1 cellular context compared by ENCODE assay signal in the genomic region with DNA sequence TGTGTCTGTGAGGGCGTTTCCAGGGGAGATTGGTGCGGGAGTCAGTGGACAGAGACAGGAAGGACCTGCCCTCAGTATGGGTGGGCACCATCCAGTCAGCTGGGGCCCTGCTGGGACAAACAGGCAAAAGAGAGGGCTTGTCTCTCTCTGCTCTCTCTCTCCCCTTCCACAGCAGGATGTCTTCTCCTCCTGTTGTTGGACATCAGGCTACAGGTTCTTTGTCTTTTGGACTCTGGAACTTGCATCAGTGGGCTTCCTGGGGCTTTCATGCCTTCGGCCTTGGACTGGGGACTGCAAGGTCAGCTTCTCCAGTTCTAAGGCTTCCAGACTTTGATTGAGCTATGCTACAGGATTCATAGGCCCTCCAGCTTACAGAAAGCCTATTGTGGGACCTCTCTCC.
TF ChIP-seq lines count a peak whose summit lies in the region.

No MANE protein-coding gene starts in this region.

TF ChIP-seq in HepG2, 621 proteins besides CTCF, POLR2A, EP300 and RAD21 (continued from another document and continues in another):
- TF ChIP-seq, protein P1, sequence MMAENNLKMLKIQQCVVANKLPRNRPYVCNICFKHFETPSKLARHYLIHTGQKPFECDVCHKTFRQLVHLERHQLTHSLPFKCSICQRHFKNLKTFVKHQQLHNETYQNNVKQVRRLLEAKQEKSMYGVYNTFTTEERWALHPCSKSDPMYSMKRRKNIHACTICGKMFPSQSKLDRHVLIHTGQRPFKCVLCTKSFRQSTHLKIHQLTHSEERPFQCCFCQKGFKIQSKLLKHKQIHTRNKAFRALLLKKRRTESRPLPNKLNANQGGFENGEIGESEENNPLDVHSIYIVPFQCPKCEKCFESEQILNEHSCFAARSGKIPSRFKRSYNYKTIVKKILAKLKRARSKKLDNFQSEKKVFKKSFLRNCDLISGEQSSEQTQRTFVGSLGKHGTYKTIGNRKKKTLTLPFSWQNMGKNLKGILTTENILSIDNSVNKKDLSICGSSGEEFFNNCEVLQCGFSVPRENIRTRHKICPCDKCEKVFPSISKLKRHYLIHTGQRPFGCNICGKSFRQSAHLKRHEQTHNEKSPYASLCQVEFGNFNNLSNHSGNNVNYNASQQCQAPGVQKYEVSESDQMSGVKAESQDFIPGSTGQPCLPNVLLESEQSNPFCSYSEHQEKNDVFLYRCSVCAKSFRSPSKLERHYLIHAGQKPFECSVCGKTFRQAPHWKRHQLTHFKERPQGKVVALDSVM (CRISPR knock-in tag; IDR thresholded peaks at IDR 0.05), result no peak
- no peak for TF ChIP-seq BHLHE40 (IDR thresholded peaks at IDR 0.05; ENCODE audit: low read length)
- TF ChIP-seq, protein P2, sequence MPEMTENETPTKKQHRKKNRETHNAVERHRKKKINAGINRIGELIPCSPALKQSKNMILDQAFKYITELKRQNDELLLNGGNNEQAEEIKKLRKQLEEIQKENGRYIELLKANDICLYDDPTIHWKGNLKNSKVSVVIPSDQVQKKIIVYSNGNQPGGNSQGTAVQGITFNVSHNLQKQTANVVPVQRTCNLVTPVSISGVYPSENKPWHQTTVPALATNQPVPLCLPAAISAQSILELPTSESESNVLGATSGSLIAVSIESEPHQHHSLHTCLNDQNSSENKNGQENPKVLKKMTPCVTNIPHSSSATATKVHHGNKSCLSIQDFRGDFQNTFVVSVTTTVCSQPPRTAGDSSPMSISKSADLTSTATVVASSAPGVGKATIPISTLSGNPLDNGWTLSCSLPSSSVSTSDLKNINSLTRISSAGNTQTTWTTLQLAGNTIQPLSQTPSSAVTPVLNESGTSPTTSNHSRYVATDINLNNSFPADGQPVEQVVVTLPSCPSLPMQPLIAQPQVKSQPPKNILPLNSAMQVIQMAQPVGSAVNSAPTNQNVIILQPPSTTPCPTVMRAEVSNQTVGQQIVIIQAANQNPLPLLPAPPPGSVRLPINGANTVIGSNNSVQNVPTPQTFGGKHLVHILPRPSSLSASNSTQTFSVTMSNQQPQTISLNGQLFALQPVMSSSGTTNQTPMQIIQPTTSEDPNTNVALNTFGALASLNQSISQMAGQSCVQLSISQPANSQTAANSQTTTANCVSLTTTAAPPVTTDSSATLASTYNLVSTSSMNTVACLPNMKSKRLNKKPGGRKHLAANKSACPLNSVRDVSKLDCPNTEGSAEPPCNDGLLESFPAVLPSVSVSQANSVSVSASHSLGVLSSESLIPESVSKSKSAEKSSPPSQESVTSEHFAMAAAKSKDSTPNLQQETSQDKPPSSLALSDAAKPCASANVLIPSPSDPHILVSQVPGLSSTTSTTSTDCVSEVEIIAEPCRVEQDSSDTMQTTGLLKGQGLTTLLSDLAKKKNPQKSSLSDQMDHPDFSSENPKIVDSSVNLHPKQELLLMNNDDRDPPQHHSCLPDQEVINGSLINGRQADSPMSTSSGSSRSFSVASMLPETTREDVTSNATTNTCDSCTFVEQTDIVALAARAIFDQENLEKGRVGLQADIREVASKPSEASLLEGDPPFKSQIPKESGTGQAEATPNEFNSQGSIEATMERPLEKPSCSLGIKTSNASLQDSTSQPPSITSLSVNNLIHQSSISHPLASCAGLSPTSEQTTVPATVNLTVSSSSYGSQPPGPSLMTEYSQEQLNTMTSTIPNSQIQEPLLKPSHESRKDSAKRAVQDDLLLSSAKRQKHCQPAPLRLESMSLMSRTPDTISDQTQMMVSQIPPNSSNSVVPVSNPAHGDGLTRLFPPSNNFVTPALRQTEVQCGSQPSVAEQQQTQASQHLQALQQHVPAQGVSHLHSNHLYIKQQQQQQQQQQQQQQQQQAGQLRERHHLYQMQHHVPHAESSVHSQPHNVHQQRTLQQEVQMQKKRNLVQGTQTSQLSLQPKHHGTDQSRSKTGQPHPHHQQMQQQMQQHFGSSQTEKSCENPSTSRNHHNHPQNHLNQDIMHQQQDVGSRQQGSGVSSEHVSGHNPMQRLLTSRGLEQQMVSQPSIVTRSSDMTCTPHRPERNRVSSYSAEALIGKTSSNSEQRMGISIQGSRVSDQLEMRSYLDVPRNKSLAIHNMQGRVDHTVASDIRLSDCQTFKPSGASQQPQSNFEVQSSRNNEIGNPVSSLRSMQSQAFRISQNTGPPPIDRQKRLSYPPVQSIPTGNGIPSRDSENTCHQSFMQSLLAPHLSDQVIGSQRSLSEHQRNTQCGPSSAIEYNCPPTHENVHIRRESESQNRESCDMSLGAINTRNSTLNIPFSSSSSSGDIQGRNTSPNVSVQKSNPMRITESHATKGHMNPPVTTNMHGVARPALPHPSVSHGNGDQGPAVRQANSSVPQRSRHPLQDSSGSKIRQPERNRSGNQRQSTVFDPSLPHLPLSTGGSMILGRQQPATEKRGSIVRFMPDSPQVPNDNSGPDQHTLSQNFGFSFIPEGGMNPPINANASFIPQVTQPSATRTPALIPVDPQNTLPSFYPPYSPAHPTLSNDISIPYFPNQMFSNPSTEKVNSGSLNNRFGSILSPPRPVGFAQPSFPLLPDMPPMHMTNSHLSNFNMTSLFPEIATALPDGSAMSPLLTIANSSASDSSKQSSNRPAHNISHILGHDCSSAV (CRISPR knock-in tag; IDR thresholded peaks at IDR 0.05; ENCODE audit: borderline replicate concordance), result no peak
- no peak for TF ChIP-seq ZNF30 (CRISPR knock-in tag; IDR thresholded peaks at IDR 0.05)
- no peak for TF ChIP-seq HMGA1 (CRISPR knock-in tag; conservative IDR thresholded peaks at IDR 0.05)
- TF ChIP-seq ZNF782 (CRISPR knock-in tag; IDR thresholded peaks at IDR 0.05; ENCODE audit: borderline replicate concordance), result no peak
- TF ChIP-seq ZNF749 (CRISPR knock-in tag; IDR thresholded peaks at IDR 0.05; ENCODE audit: borderline replicate concordance), result no peak
- peak; percentile 46; the same call in 1 of the 2 replicates for TF ChIP-seq TBX2 (CRISPR knock-in tag; IDR thresholded peaks at IDR 0.05; ENCODE audit: borderline replicate concordance)
- TF ChIP-seq, protein P3, sequence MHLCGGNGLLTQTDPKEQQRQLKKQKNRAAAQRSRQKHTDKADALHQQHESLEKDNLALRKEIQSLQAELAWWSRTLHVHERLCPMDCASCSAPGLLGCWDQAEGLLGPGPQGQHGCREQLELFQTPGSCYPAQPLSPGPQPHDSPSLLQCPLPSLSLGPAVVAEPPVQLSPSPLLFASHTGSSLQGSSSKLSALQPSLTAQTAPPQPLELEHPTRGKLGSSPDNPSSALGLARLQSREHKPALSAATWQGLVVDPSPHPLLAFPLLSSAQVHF (CRISPR knock-in tag; IDR thresholded peaks at IDR 0.05), result no peak
- no peak; the same call in 1 of the 2 replicates for TF ChIP-seq CHD4 (IDR thresholded peaks at IDR 0.05; ENCODE audit: borderline replicate concordance, low read length)
- no peak for TF ChIP-seq MBNL3 (CRISPR knock-in tag; conservative IDR thresholded peaks at IDR 0.05)
- TF ChIP-seq, protein P4, sequence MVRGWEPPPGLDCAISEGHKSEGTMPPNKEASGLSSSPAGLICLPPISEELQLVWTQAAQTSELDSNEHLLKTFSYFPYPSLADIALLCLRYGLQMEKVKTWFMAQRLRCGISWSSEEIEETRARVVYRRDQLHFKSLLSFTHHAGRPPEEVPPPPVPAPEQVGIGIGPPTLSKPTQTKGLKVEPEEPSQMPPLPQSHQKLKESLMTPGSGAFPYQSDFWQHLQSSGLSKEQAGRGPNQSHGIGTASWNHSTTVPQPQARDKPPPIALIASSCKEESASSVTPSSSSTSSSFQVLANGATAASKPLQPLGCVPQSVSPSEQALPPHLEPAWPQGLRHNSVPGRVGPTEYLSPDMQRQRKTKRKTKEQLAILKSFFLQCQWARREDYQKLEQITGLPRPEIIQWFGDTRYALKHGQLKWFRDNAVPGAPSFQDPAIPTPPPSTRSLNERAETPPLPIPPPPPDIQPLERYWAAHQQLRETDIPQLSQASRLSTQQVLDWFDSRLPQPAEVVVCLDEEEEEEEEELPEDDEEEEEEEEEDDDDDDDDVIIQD (CRISPR knock-in tag; IDR thresholded peaks at IDR 0.05; ENCODE audit: low read depth), result peak; percentile 75; the same call in 1 of the 2 replicates
- TF ChIP-seq, protein P5, sequence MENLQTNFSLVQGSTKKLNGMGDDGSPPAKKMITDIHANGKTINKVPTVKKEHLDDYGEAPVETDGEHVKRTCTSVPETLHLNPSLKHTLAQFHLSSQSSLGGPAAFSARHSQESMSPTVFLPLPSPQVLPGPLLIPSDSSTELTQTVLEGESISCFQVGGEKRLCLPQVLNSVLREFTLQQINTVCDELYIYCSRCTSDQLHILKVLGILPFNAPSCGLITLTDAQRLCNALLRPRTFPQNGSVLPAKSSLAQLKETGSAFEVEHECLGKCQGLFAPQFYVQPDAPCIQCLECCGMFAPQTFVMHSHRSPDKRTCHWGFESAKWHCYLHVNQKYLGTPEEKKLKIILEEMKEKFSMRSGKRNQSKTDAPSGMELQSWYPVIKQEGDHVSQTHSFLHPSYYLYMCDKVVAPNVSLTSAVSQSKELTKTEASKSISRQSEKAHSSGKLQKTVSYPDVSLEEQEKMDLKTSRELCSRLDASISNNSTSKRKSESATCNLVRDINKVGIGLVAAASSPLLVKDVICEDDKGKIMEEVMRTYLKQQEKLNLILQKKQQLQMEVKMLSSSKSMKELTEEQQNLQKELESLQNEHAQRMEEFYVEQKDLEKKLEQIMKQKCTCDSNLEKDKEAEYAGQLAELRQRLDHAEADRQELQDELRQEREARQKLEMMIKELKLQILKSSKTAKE (CRISPR knock-in tag; IDR thresholded peaks at IDR 0.05; ENCODE audit: borderline replicate concordance), result peak; percentile 62; the same call in 1 of the 2 replicates
- TF ChIP-seq MTA1 (CRISPR knock-in tag; IDR thresholded peaks at IDR 0.05; ENCODE audit: borderline replicate concordance), result peak; percentile 74; the same call in 1 of the 2 replicates
- no peak; the same call in 1 of the 2 replicates for TF ChIP-seq KDM5B (CRISPR knock-in tag; IDR thresholded peaks at IDR 0.05; ENCODE audit: borderline replicate concordance)
- no peak for TF ChIP-seq NFYB (CRISPR knock-in tag; IDR thresholded peaks at IDR 0.05)
- 0 out of 2 replicates have a peak, but pooled peaks have one; percentile 37 for TF ChIP-seq ZNF501 (CRISPR knock-in tag; IDR thresholded peaks at IDR 0.05)
- peak; percentile 89 for TF ChIP-seq HDAC2 (CRISPR knock-in tag; IDR thresholded peaks at IDR 0.05)
- TF ChIP-seq FLYWCH1 (CRISPR knock-in tag; IDR thresholded peaks at IDR 0.05), result no peak
- TF ChIP-seq ZNF816 (CRISPR knock-in tag; IDR thresholded peaks at IDR 0.05; ENCODE audit: borderline replicate concordance), result no peak
- no peak for TF ChIP-seq DNMT1 (CRISPR knock-in tag; IDR thresholded peaks at IDR 0.05)
- no peak for TF ChIP-seq MAZ (IDR thresholded peaks at IDR 0.05; ENCODE audit: borderline replicate concordance, low read depth, low read length)
- no peak for TF ChIP-seq MAZ (CRISPR knock-in tag; IDR thresholded peaks at IDR 0.05; ENCODE audit: low read depth)
- 0 out of 2 replicates have a peak, but pooled peaks have one; percentile 63 for TF ChIP-seq SSRP1 (CRISPR knock-in tag; IDR thresholded peaks at IDR 0.05)
- TF ChIP-seq, protein P6, sequence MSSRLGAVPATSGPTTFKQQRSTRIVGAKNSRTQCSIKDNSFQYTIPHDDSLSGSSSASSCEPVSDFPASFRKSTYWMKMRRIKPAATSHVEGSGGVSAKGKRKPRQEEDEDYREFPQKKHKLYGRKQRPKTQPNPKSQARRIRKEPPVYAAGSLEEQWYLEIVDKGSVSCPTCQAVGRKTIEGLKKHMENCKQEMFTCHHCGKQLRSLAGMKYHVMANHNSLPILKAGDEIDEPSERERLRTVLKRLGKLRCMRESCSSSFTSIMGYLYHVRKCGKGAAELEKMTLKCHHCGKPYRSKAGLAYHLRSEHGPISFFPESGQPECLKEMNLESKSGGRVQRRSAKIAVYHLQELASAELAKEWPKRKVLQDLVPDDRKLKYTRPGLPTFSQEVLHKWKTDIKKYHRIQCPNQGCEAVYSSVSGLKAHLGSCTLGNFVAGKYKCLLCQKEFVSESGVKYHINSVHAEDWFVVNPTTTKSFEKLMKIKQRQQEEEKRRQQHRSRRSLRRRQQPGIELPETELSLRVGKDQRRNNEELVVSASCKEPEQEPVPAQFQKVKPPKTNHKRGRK (CRISPR knock-in tag; IDR thresholded peaks at IDR 0.05), result no peak
- TF ChIP-seq KMT2A (CRISPR knock-in tag; IDR thresholded peaks at IDR 0.05), result no peak
- TF ChIP-seq, protein P7, sequence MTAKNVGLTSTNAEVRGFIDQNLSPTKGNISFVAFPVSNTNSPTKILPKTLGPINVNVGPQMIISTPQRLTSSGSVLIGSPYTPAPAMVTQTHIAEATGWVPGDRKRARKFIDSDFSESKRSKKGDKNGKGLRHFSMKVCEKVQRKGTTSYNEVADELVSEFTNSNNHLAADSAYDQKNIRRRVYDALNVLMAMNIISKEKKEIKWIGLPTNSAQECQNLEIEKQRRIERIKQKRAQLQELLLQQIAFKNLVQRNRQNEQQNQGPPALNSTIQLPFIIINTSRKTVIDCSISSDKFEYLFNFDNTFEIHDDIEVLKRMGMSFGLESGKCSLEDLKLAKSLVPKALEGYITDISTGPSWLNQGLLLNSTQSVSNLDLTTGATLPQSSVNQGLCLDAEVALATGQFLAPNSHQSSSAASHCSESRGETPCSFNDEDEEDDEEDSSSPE (CRISPR knock-in tag; IDR thresholded peaks at IDR 0.05), result no peak
- no peak for TF ChIP-seq ISX (CRISPR knock-in tag; conservative IDR thresholded peaks at IDR 0.05)
- peak; percentile 35; the same call in 1 of the 2 replicates for TF ChIP-seq ZFY (CRISPR knock-in tag; IDR thresholded peaks at IDR 0.05)
- TF ChIP-seq PITX1 (CRISPR knock-in tag; IDR thresholded peaks at IDR 0.05), result peak; percentile 64; the same call in 1 of the 2 replicates
- no peak for TF ChIP-seq ZNF143 (CRISPR knock-in tag; IDR thresholded peaks at IDR 0.05)
- no peak for TF ChIP-seq WIZ (CRISPR knock-in tag; IDR thresholded peaks at IDR 0.05)
- TF ChIP-seq, protein P8, sequence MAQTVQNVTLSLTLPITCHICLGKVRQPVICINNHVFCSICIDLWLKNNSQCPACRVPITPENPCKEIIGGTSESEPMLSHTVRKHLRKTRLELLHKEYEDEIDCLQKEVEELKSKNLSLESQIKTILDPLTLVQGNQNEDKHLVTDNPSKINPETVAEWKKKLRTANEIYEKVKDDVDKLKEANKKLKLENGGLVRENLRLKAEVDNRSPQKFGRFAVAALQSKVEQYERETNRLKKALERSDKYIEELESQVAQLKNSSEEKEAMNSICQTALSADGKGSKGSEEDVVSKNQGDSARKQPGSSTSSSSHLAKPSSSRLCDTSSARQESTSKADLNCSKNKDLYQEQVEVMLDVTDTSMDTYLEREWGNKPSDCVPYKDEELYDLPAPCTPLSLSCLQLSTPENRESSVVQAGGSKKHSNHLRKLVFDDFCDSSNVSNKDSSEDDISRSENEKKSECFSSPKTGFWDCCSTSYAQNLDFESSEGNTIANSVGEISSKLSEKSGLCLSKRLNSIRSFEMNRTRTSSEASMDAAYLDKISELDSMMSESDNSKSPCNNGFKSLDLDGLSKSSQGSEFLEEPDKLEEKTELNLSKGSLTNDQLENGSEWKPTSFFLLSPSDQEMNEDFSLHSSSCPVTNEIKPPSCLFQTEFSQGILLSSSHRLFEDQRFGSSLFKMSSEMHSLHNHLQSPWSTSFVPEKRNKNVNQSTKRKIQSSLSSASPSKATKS (CRISPR knock-in tag; IDR thresholded peaks at IDR 0.05), result no peak
